26 cellular contexts compared by ENCODE assay signal in the genomic region with DNA sequence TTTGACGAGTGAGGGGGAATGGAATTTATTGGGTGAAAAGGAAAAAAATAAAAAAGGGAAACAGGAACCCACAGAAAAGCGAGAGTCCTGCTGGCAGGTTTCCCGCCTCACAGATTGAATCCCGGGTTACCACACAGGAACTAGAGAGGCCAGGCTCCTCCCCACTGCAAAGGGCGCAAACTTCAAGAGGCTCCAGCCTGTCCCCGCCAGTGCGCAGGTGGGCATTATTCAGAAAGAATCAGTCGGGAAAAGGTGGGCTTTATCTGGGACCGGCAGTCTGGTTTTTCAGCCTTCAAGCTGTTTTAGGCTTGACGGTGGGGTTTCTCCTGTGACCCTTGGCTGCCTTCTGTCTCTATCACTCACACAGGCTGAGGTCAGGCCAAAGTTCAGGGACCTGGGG.
DNase-seq lines count a peak whose midpoint lies in the region; ATAC-seq, FAIRE-seq and TF ChIP-seq lines count a peak whose summit lies in the region.
"Had no signal": no experiment of that assay in that cellular context is flagged by ENCODE, and none has a peak within 500 bp of the region (broad histone marks: within the 10 kb centered on the region; RNA-seq: fewer than 3 reads in every experiment).

No MANE protein-coding gene starts in this region.

- no peaks in the 10 kb centered on the region for H3K27me3 Mint-ChIP-seq in activated CD4-positive, alpha-beta memory T cell treated with anti-CD3 and anti-CD28 coated beads, Interleukin-2, amount 10 ng/mL, durations not matched to agents 7 days and 5 days
- H3K27me3 Mint-ChIP-seq: CD4-positive, alpha-beta memory T cell had no signal

- no peak overlapping the region for H3K4ac ChIP-seq in trophoblast cell (ENCODE audit: low read depth, low read length)

- CTCF ChIA-PET in activated CD4-positive, alpha-beta memory T cell treated with anti-CD3 and anti-CD28 coated beads, Interleukin-2, amount 10 ng/mL, durations not matched to agents 7 days and 5 days (lab: Charles Lee) = no interaction called here

- H2BK12ac ChIP-seq in trophoblast cell (ENCODE audit: low read length) = no peak overlapping the region

- no peak for FAIRE-seq in kidney (lab: Jason Lieb, UNC)
- FAIRE-seq: GM19239 had no signal

- H3K27ac ChIP-seq in kidney (ENCODE audit: low read depth in 2 of 2, low read length in 2 of 2) (no peak overlapping the region), trophoblast cell (ENCODE audit: low read depth, low read length) (peak overlapping the region; percentile 19)
- H3K27ac ChIP-seq: BLaER1 treated with 17β-estradiol and CSF1 and Interleukin-3, amounts not matched to agents 10 nM and 100 nM; RWPE1; SK-N-MC had no signal

- H3K4me2 ChIP-seq in trophoblast cell (ENCODE audit: low read length) = no peak overlapping the region
- H3K4me2 ChIP-seq: BLaER1 treated with 17β-estradiol and CSF1 and Interleukin-3, amounts not matched to agents 10 nM and 100 nM had no signal

- H3K36me3 Mint-ChIP-seq in activated CD4-positive, alpha-beta memory T cell treated with anti-CD3 and anti-CD28 coated beads, Interleukin-2, amount 10 ng/mL, durations not matched to agents 7 days and 5 days (ENCODE audit: low read depth) = no peaks in the 10 kb centered on the region
- H3K36me3 Mint-ChIP-seq: CD4-positive, alpha-beta memory T cell had no signal

- H3K4me3 ChIP-seq in kidney (ENCODE audit: low read length in 2 of 2) = no peak overlapping the region
- no peak overlapping the region for H3K4me3 ChIP-seq in trophoblast cell (ENCODE audit: low read depth, low read length)
- H3K4me3 ChIP-seq: BLaER1 treated with 17β-estradiol and CSF1 and Interleukin-3, amounts not matched to agents 10 nM and 100 nM; SK-N-MC had no signal

- no peaks in the 10 kb centered on the region for H3K4me1 Mint-ChIP-seq in activated CD4-positive, alpha-beta memory T cell treated with anti-CD3 and anti-CD28 coated beads, Interleukin-2, amount 10 ng/mL, durations not matched to agents 7 days and 5 days
- H3K4me1 Mint-ChIP-seq: CD4-positive, alpha-beta memory T cell had no signal

- POLR2A ChIA-PET in activated CD4-positive, alpha-beta memory T cell treated with anti-CD3 and anti-CD28 coated beads, Interleukin-2, amount 10 ng/mL, durations not matched to agents 7 days and 5 days (lab: Charles Lee) = no interaction called here

- no peak overlapping the region for H2AK5ac ChIP-seq in trophoblast cell (ENCODE audit: low read length)

- peak overlapping the region; percentile 55 for H3K9ac ChIP-seq in ES-I3 (ENCODE audit: low read depth, low read length)
- H3K9ac ChIP-seq in kidney (ENCODE audit: low read length in 2 of 2) = no peak overlapping the region
- no peak overlapping the region for H3K9ac ChIP-seq in trophoblast cell (ENCODE audit: low read length)
- H3K9ac ChIP-seq: BLaER1 treated with 17β-estradiol and CSF1 and Interleukin-3, amounts not matched to agents 10 nM and 100 nM had no signal

- H3K9me3 Mint-ChIP-seq in activated CD4-positive, alpha-beta memory T cell treated with anti-CD3 and anti-CD28 coated beads, Interleukin-2, amount 10 ng/mL, durations not matched to agents 7 days and 5 days = peaks cover 1% of the 10 kb centered on the region

- peaks cover 6% of the 10 kb centered on the region; the same call in 1 of the 2 replicates for H3K4me1 ChIP-seq in ES-I3 (ENCODE audit: insufficient read depth, low read length)
- no peaks in the 10 kb centered on the region for H3K4me1 ChIP-seq in kidney (ENCODE audit: control insufficient read depth in 1 of 2, insufficient read depth in 1 of 2, low read depth in 1 of 2, low read length in 2 of 2)
- H3K4me1 ChIP-seq in trophoblast cell (ENCODE audit: control insufficient read depth in 1 of 2, insufficient read depth in 2 of 2, low read length in 2 of 2) = peaks cover 0 to 2% of the 10 kb centered on the region in 2 experiments
- H3K4me1 ChIP-seq: BLaER1 treated with 17β-estradiol and CSF1 and Interleukin-3, amounts not matched to agents 10 nM and 100 nM had no signal

- no peak for ATAC-seq in HG03045 (IDR thresholded peaks at IDR 0.05; ENCODE audit: unreplicated experiment)

- intact Hi-C loops in kidney (cut with DNase I) = no loop called here

- no peaks in the 10 kb centered on the region for H3K27me3 ChIP-seq in trophoblast cell (ENCODE audit: insufficient read depth, low read length)

- H3K18ac ChIP-seq in trophoblast cell (ENCODE audit: low read length) = no peak overlapping the region

- TF ChIP-seq CTCF in kidney (IDR thresholded peaks at IDR 0.05; ENCODE audit: borderline replicate concordance, extremely low read depth, insufficient read depth) = no peak

- H3K9me3 ChIP-seq in ES-I3 (ENCODE audit: control insufficient read depth, insufficient read depth, low read length) (peaks cover 9% of the 10 kb centered on the region), kidney (ENCODE audit: control insufficient read depth in 1 of 2, low read length in 2 of 2) (no peaks in the 10 kb centered on the region), trophoblast cell (ENCODE audit: insufficient read depth, low read depth, low read length) (no peaks in the 10 kb centered on the region)

- H3K14ac ChIP-seq in trophoblast cell (ENCODE audit: low read length) = no peak overlapping the region

- H2BK120ac ChIP-seq in trophoblast cell (ENCODE audit: insufficient read depth, low read length, poor library complexity) = no peak overlapping the region

- no peak overlapping the region for H4K91ac ChIP-seq in trophoblast cell (ENCODE audit: low read depth, low read length)

- H3K4me3 Mint-ChIP-seq in activated CD4-positive, alpha-beta memory T cell treated with anti-CD3 and anti-CD28 coated beads, Interleukin-2, amount 10 ng/mL, durations not matched to agents 7 days and 5 days = no peak overlapping the region
- H3K4me3 Mint-ChIP-seq: CD4-positive, alpha-beta memory T cell; HFFc6 had no signal

- H3K79me2 ChIP-seq in trophoblast cell (ENCODE audit: control insufficient read depth, insufficient read depth, low read length, poor library complexity) = no peaks in the 10 kb centered on the region

- H3K79me1 ChIP-seq in trophoblast cell (ENCODE audit: low read length) = no peaks in the 10 kb centered on the region

- H3K36me3 ChIP-seq in ES-I3 (ENCODE audit: insufficient read depth, low read length) (no peaks in the 10 kb centered on the region), kidney (ENCODE audit: control insufficient read depth in 1 of 2, insufficient read depth in 2 of 2, low read length in 2 of 2) (no peaks in the 10 kb centered on the region), trophoblast cell (ENCODE audit: control insufficient read depth in 1 of 2, insufficient read depth in 2 of 2, low read length in 2 of 2) (no peaks in the 10 kb centered on the region)
- H3K36me3 ChIP-seq: BLaER1 treated with 17β-estradiol and CSF1 and Interleukin-3, amounts not matched to agents 10 nM and 100 nM had no signal

- peak overlapping the region; percentile 19 for H4K8ac ChIP-seq in trophoblast cell (ENCODE audit: low read depth, low read length)

- no CpG with 5 or more reads among the region's 10 CpGs for WGBS in trophoblast cell (ENCODE audit: extremely low coverage, insufficient coverage, insufficient read length)

- no peak overlapping the region for H4K12ac ChIP-seq in trophoblast cell (ENCODE audit: low read depth, low read length)

- DNase-seq in ecto neural progenitor cell (ENCODE audit: low spot score) (peak; percentile 61), kidney (peak; percentile 22), trophoblast cell (no peak), NCI-H2196 (lab: John Stamatoyannopoulos, UW; ENCODE audit: unreplicated experiment) (no peak), NCI-H524 (lab: John Stamatoyannopoulos, UW) (no peak)
- DNase-seq in activated CD4-positive, alpha-beta memory T cell treated with anti-CD3 and anti-CD28 coated beads, Interleukin-2, amount 10 ng/mL, durations not matched to agents 7 days and 5 days = no peak
- DNase-seq: 8988T; CD4-positive, alpha-beta memory T cell; DMS153; GF-D8; HFFc6; KBM-7; NCI-H1092; NCI-H1436 treated with DMSO at 0.1 percent for 48 hours; NCI-H2029; NCI-H226; NCI-H510A treated with DMSO at 0.1 percent for 48 hours; NCI-H774; NK-92 treated with Interleukin-12 subunit alpha and Interleukin-12 subunit beta, amount 100 ng/mL, for 24 hours; SHP77 treated with DMSO at 0.1 percent for 48 hours had no signal

- H3K23ac ChIP-seq in trophoblast cell (ENCODE audit: low read length) = no peak overlapping the region

- no peak overlapping the region for H2BK5ac ChIP-seq in trophoblast cell (ENCODE audit: low read depth, low read length, poor library complexity)

- H3K27ac Mint-ChIP-seq in activated CD4-positive, alpha-beta memory T cell treated with anti-CD3 and anti-CD28 coated beads, Interleukin-2, amount 10 ng/mL, durations not matched to agents 7 days and 5 days = no peak overlapping the region
- H3K27ac Mint-ChIP-seq: CD4-positive, alpha-beta memory T cell; HFFc6 had no signal

- no peak overlapping the region for H2AFZ ChIP-seq in trophoblast cell (ENCODE audit: insufficient read depth, low read length, poor library complexity)

Comparison
In these comparisons a context has a peak if more than half of its experiments do, and no peak if none do; other contexts are left out.
1. DNase-seq: peak in ecto neural progenitor cell (single experiment) and kidney (single experiment); none in trophoblast cell (0 of 2), NCI-H2196 (single experiment), NCI-H524 (0 of 2) and activated CD4-positive, alpha-beta memory T cell treated with anti-CD3 and anti-CD28 coated beads, Interleukin-2, amount 10 ng/mL, durations not matched to agents 7 days and 5 days (single experiment).